23 cellular contexts compared by ENCODE assay signal in genomic region chr2:9220201-9220600, GRCh38. TPM values are rescaled to one million over a fixed set of nuclear protein-coding genes. Genes with fewer than 3 reads are reported as not detected.
"Had no signal": no experiment of that assay in that cellular context is flagged by ENCODE, and none has a peak within 500 bp of the region (broad histone marks: within the 10 kb centered on the region; RNA-seq: fewer than 3 reads in every experiment).

No MANE protein-coding gene starts in this region.

- H3K9me3 ChIP-seq: body of pancreas, sigmoid colon, transverse colon, vagina had no signal

- H3K4me3 ChIP-seq: body of pancreas, cardiac muscle cell, heart left ventricle, sigmoid colon, transverse colon, vagina had no signal

- H3K9me3 Mint-ChIP-seq: activated CD4-positive, alpha-beta T cell treated with anti-CD3 and anti-CD28 coated beads, Interleukin-2, amount 10 ng/mL, durations not matched to agents 7 days and 5 days; activated T-helper 1 cell treated with anti-CD3 and anti-CD28 coated beads, Interleukin-12 subunit alpha, Interleukin-12 subunit beta, Interleukin-2, Interleukin-4 antibody, amounts not matched to agents 30 ng/mL and 10 ng/mL and 1 ng/mL, durations not matched to agents 14 hours and 24 hours and 36 hours; dendritic cell treated with granulocyte-macrophage colony-stimulating factor and Interleukin-4, amounts not matched to agents 40 ng/mL and 50 ng/mL, for 4 days had no signal

- H3K36me3 ChIP-seq: cardiac muscle cell, sigmoid colon, transverse colon, vagina, WERI-Rb-1 had no signal

- H3K4me1 Mint-ChIP-seq: activated CD4-positive, alpha-beta T cell treated with anti-CD3 and anti-CD28 coated beads, Interleukin-2, amount 10 ng/mL, durations not matched to agents 7 days and 5 days; activated naive CD4-positive, alpha-beta T cell treated with anti-CD3 and anti-CD28 coated beads, Interleukin-2, amount 50 U/mL, for 24 hours; naive B cell; stimulated activated naive B cell treated with anti-CD40 and anti-IgM and Interleukin-4, amounts not matched to agents 10 μg/mL and 1 μg/mL and 100 μg/mL, for 72 hours had no signal

- H3K4me3 Mint-ChIP-seq: activated CD4-positive, alpha-beta T cell treated with anti-CD3 and anti-CD28 coated beads, Interleukin-2, amount 10 ng/mL, durations not matched to agents 7 days and 5 days; activated CD8-positive, alpha-beta T cell treated with anti-CD3 and anti-CD28 coated beads, Interleukin-2, amount 10 ng/mL, durations not matched to agents 7 days and 5 days; activated naive CD4-positive, alpha-beta T cell treated with anti-CD3 and anti-CD28 coated beads, Interleukin-2, amount 50 U/mL, for 24 hours; activated T-helper 1 cell treated with anti-CD3 and anti-CD28 coated beads, Interleukin-12 subunit alpha, Interleukin-12 subunit beta, Interleukin-2, Interleukin-4 antibody, amounts not matched to agents 30 ng/mL and 10 ng/mL and 1 ng/mL, durations not matched to agents 14 hours and 24 hours and 36 hours; dendritic cell treated with granulocyte-macrophage colony-stimulating factor and Interleukin-4, amounts not matched to agents 40 ng/mL and 50 ng/mL, for 4 days; naive B cell; stimulated activated naive B cell treated with anti-CD40 and anti-IgM and Interleukin-4, amounts not matched to agents 10 μg/mL and 1 μg/mL and 100 μg/mL, for 72 hours had no signal

- H3K36me3 Mint-ChIP-seq: activated naive CD4-positive, alpha-beta T cell treated with anti-CD3 and anti-CD28 coated beads, Interleukin-2, amount 50 U/mL, for 24 hours; stimulated activated naive B cell treated with anti-CD40 and anti-IgM and Interleukin-4, amounts not matched to agents 10 μg/mL and 1 μg/mL and 100 μg/mL, for 72 hours had no signal

- ATAC-seq: activated CD8-positive, alpha-beta T cell treated with anti-CD3 and anti-CD28 coated beads, Interleukin-2, amount 10 ng/mL, durations not matched to agents 7 days and 5 days; body of pancreas; heart left ventricle; stimulated activated naive B cell treated with anti-CD40 and anti-IgM and Interleukin-4, amounts not matched to agents 10 μg/mL and 1 μg/mL and 100 μg/mL, for 72 hours had no signal

- H3K27me3 ChIP-seq: body of pancreas, cardiac muscle cell, heart left ventricle, sigmoid colon, transverse colon, vagina had no signal

- H3K27ac Mint-ChIP-seq: activated CD4-positive, alpha-beta T cell treated with anti-CD3 and anti-CD28 coated beads, Interleukin-2, amount 10 ng/mL, durations not matched to agents 7 days and 5 days; activated CD8-positive, alpha-beta T cell treated with anti-CD3 and anti-CD28 coated beads, Interleukin-2, amount 10 ng/mL, durations not matched to agents 7 days and 5 days; activated naive CD4-positive, alpha-beta T cell treated with anti-CD3 and anti-CD28 coated beads, Interleukin-2, amount 50 U/mL, for 24 hours; activated T-helper 1 cell treated with anti-CD3 and anti-CD28 coated beads, Interleukin-12 subunit alpha, Interleukin-12 subunit beta, Interleukin-2, Interleukin-4 antibody, amounts not matched to agents 30 ng/mL and 10 ng/mL and 1 ng/mL, durations not matched to agents 14 hours and 24 hours and 36 hours; dendritic cell treated with granulocyte-macrophage colony-stimulating factor and Interleukin-4, amounts not matched to agents 40 ng/mL and 50 ng/mL, for 4 days; naive B cell; stimulated activated naive B cell treated with anti-CD40 and anti-IgM and Interleukin-4, amounts not matched to agents 10 μg/mL and 1 μg/mL and 100 μg/mL, for 72 hours had no signal

- DNase-seq: activated CD4-positive, alpha-beta T cell treated with anti-CD3 and anti-CD28 coated beads, Interleukin-2, amount 10 ng/mL, durations not matched to agents 7 days and 5 days; activated CD4-positive, CD25-positive, alpha-beta regulatory T cell treated with anti-CD3 and anti-CD28 coated beads, Interleukin-2, amount 50 U/mL, for 72 hours; activated CD8-positive, alpha-beta T cell treated with anti-CD3 and anti-CD28 coated beads, Interleukin-2, amount 10 ng/mL, durations not matched to agents 7 days and 5 days; activated gamma-delta T cell treated with Interleukin-2 at 50 U/mL for 16 hours; anterior cingulate cortex; body of pancreas; effector CD4-positive, alpha-beta T cell; heart left ventricle; mesendoderm; naive B cell; nucleus accumbens; posterior cingulate gyrus; sigmoid colon; stimulated activated CD4-positive, alpha-beta T cell treated with anti-CD3 and anti-CD28 coated beads, Interleukin-2, amount 100 ng/mL, for 48 hours; stimulated activated CD8-positive, alpha-beta memory T cell treated with anti-CD3 and anti-CD28 coated beads, Interleukin-4, amount 100 ng/mL, for 48 hours; stimulated activated naive B cell treated with anti-CD40 and anti-IgM and Interleukin-4, amounts not matched to agents 10 μg/mL and 1 μg/mL and 100 μg/mL, for 72 hours; transverse colon; WERI-Rb-1 had no signal

- H3K27ac ChIP-seq: body of pancreas, cardiac muscle cell, sigmoid colon, transverse colon, vagina, WERI-Rb-1 had no signal

RNA-seq across cellular contexts. Expression of gene ASAP2, which starts 13.6 kb away (rescaled TPM):
- total RNA-seq: activated CD8-positive, alpha-beta T cell treated with anti-CD3 and anti-CD28 coated beads, Interleukin-2, amount 10 ng/mL, durations not matched to agents 7 days and 5 days had no signal
